In the genomic region with DNA sequence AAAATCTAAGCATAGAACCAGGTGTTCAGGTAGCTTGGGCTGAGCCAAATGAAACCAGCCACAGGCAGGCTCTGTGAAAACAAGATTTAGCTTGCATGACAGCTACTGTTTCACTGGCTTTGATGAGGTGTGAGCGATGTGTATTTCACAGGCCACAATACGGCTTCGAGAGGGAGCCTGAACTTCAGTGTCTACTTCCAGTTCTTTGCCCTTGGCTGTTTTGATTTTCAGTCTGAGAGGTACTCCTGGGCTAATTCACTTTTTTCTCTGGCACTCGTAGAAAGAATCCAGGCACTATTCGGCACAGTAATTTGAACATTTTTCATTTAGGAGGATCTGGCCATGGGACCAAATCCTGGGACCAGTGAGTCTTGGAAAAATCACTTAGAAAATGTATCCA, we compare ENCODE assay signal across 12 cellular contexts.
DNase-seq lines count a peak whose midpoint lies in the region; ATAC-seq and TF ChIP-seq lines count a peak whose summit lies in the region.
"Had no signal": no experiment of that assay in that cellular context is flagged by ENCODE, and none has a peak within 500 bp of the region (broad histone marks: within the 10 kb centered on the region; RNA-seq: fewer than 3 reads in every experiment).

No MANE protein-coding gene starts in this region.

- H3K27ac ChIP-seq in left ventricle myocardium inferior (replicated peaks) (peak overlapping the region; percentile 50), upper lobe of right lung (peak overlapping the region; percentile 31)

- intact Hi-C loops in left ventricle myocardium inferior (cut with micrococcal nuclease) (no loop called here), Right ventricle myocardium inferior (cut with DNase I) (loop anchor here (10.0 kb wide), 1 partner anchor 214 kb away; no protein-coding TSS in a partner anchor), upper lobe of right lung (cut with DNase I) (no loop called here)

- H3K4me3 Mint-ChIP-seq in activated T-cell treated with anti-CD3 and anti-CD28 coated beads, Interleukin-2, amount 50 U/mL, for 72 hours = peak overlapping the region in 1 of 2 donors; percentile 23
- H3K4me3 Mint-ChIP-seq: activated naive CD4-positive, alpha-beta T cell treated with anti-CD3 and anti-CD28 coated beads for 36 hours; CD4-positive, alpha-beta memory T cell had no signal

- no peak overlapping the region for H3K27ac Mint-ChIP-seq in activated T-cell treated with anti-CD3 and anti-CD28 coated beads, Interleukin-2, amount 50 U/mL, for 72 hours
- H3K27ac Mint-ChIP-seq: activated naive CD4-positive, alpha-beta T cell treated with anti-CD3 and anti-CD28 coated beads for 36 hours had no signal

- peaks cover 13% of the 10 kb centered on the region for H3K27me3 Mint-ChIP-seq in activated T-cell treated with anti-CD3 and anti-CD28 coated beads, Interleukin-2, amount 50 U/mL, for 72 hours (ENCODE audit: low read depth)

- no peak for DNase-seq in left ventricle myocardium inferior
- no peak for DNase-seq in Right ventricle myocardium inferior (ENCODE audit: missing footprints)
- peak; percentile 17 to 31 for DNase-seq in activated T-cell treated with anti-CD3 and anti-CD28 coated beads, Interleukin-2, amount 50 U/mL, for 72 hours
- DNase-seq in kidney tubule cell (ENCODE audit: low spot score) = peak; percentile 21
- no peak for DNase-seq in upper lobe of right lung
- DNase-seq in AML-193 (lab: John Stamatoyannopoulos, UW) = no peak
- DNase-seq: activated naive CD4-positive, alpha-beta T cell treated with anti-CD3 and anti-CD28 coated beads for 36 hours; CD4-positive, alpha-beta memory T cell; NCI-H1417 treated with DMSO at 0.1 percent for 48 hours; right cardiac atrium had no signal

- peaks cover 14% of the 10 kb centered on the region for H3K4me1 Mint-ChIP-seq in activated T-cell treated with anti-CD3 and anti-CD28 coated beads, Interleukin-2, amount 50 U/mL, for 72 hours (ENCODE audit: low read depth)
- H3K4me1 Mint-ChIP-seq: CD4-positive, alpha-beta memory T cell had no signal

- H3K4me3 ChIP-seq in left ventricle myocardium inferior (no peak overlapping the region), upper lobe of right lung (no peak overlapping the region)

- peaks cover 32% of the 10 kb centered on the region for H3K4me1 ChIP-seq in left ventricle myocardium inferior
- H3K4me1 ChIP-seq in upper lobe of right lung = peaks cover 39% of the 10 kb centered on the region

- H3K36me3 ChIP-seq in left ventricle myocardium inferior (no peaks in the 10 kb centered on the region), upper lobe of right lung (no peaks in the 10 kb centered on the region)

- no peak for TF ChIP-seq CTCF in left ventricle myocardium inferior (IDR thresholded peaks at IDR 0.05; ENCODE audit: borderline replicate concordance)
- TF ChIP-seq CTCF in upper lobe of right lung (IDR thresholded peaks at IDR 0.05) = no peak

- no peaks in the 10 kb centered on the region for H3K36me3 Mint-ChIP-seq in activated T-cell treated with anti-CD3 and anti-CD28 coated beads, Interleukin-2, amount 50 U/mL, for 72 hours (ENCODE audit: insufficient read depth in 2 of 2)
- H3K36me3 Mint-ChIP-seq: CD4-positive, alpha-beta memory T cell had no signal

- H3K27me3 ChIP-seq in left ventricle myocardium inferior (ENCODE audit: low read depth) = no peaks in the 10 kb centered on the region
- H3K27me3 ChIP-seq in upper lobe of right lung = no peaks in the 10 kb centered on the region

- no peaks in the 10 kb centered on the region for H3K9me3 ChIP-seq in left ventricle myocardium inferior (replicated peaks)
- no peaks in the 10 kb centered on the region for H3K9me3 ChIP-seq in upper lobe of right lung

- ATAC-seq in Right ventricle myocardium inferior (no peak), upper lobe of right lung (no peak), GM21717 (IDR thresholded peaks at IDR 0.05; ENCODE audit: unreplicated experiment) (no peak), GM21737 (IDR thresholded peaks at IDR 0.05; ENCODE audit: unreplicated experiment) (no peak)
- ATAC-seq in activated T-cell treated with anti-CD3 and anti-CD28 coated beads, Interleukin-2, amount 50 U/mL, for 72 hours (replicated peaks in 1 of 2) = peak; percentile 84 to 88
- ATAC-seq: right cardiac atrium had no signal

- H3K9me3 Mint-ChIP-seq in activated T-cell treated with anti-CD3 and anti-CD28 coated beads, Interleukin-2, amount 50 U/mL, for 72 hours = no peaks in the 10 kb centered on the region
- H3K9me3 Mint-ChIP-seq: activated naive CD4-positive, alpha-beta T cell treated with anti-CD3 and anti-CD28 coated beads for 36 hours; CD4-positive, alpha-beta memory T cell had no signal

Comparison
In these comparisons a context has a peak if more than half of its experiments do, and no peak if none do; other contexts are left out.
1. DNase-seq: peak in activated T-cell treated with anti-CD3 and anti-CD28 coated beads, Interleukin-2, amount 50 U/mL, for 72 hours (2 of 2) and kidney tubule cell (single experiment); none in left ventricle myocardium inferior (single experiment), Right ventricle myocardium inferior (single experiment), upper lobe of right lung (single experiment) and AML-193 (0 of 2).
2. ATAC-seq: peak in activated T-cell treated with anti-CD3 and anti-CD28 coated beads, Interleukin-2, amount 50 U/mL, for 72 hours (2 of 2); none in Right ventricle myocardium inferior (single experiment), upper lobe of right lung (single experiment), GM21717 (single experiment) and GM21737 (single experiment).